Comparison of ENCODE assay signal across 15 cellular contexts in genomic region chr17:75340636-75341035, GRCh38. TPM values are rescaled to one million over a fixed set of nuclear protein-coding genes. Genes with fewer than 3 reads are reported as not detected.
DNase-seq lines count a peak whose midpoint lies in the region; ATAC-seq and TF ChIP-seq lines count a peak whose summit lies in the region.
"Had no signal": no experiment of that assay in that cellular context is flagged by ENCODE, and none has a peak within 500 bp of the region (broad histone marks: within the 10 kb centered on the region; RNA-seq: fewer than 3 reads in every experiment).

No MANE protein-coding gene starts in this region.

- no peak overlapping the region for H2AFZ ChIP-seq in GM23248

- in situ Hi-C loops in GM23248 (cut with MboI) = no loop called here

- DNase-seq in CD14-positive monocyte (ENCODE audit: low spot score) = no peak
- DNase-seq in GM23248 = peak; percentile 60
- DNase-seq in activated CD8-positive, alpha-beta T cell treated with anti-CD3 and anti-CD28 coated beads for 36 hours = no peak
- DNase-seq in naive B cell = no peak
- DNase-seq in ureter (ENCODE audit: low spot score) = no peak
- no peak for DNase-seq in glomerular visceral epithelial cell (ENCODE audit: extremely low spot score)
- DNase-seq: activated CD8-positive, alpha-beta memory T cell treated with anti-CD3 and anti-CD28 coated beads, Interleukin-2, amount 50 U/mL, for 48 hours; Caco-2; HFFc6; NCI-H2029 treated with DMSO at 0.1 percent for 48 hours; stimulated activated naive CD4-positive, alpha-beta T cell; T-helper 9 cell had no signal

- no peak overlapping the region for H3K4me3 ChIP-seq in GM23248
- H3K4me3 ChIP-seq: lung had no signal

- H3K4me1 ChIP-seq in GM23248 (ENCODE audit: insufficient read depth) = peaks cover 14% of the 10 kb centered on the region
- H3K4me1 ChIP-seq: Caco-2 had no signal

- H3K4me1 Mint-ChIP-seq in CD14-positive monocyte (peaks cover 86% of the 10 kb centered on the region), naive B cell (peaks cover 59 to 93% (median 89%) of the 10 kb centered on the region in 3 donors)
- peaks cover 81% of the 10 kb centered on the region for H3K4me1 Mint-ChIP-seq in activated CD8-positive, alpha-beta T cell treated with anti-CD3 and anti-CD28 coated beads for 36 hours (ENCODE audit: low read depth)

- H3K27ac ChIP-seq in GM23248 = no peak overlapping the region

- no peaks in the 10 kb centered on the region for H3K36me3 ChIP-seq in GM23248 (ENCODE audit: low read depth)

- H3K36me3 Mint-ChIP-seq in CD14-positive monocyte = peaks cover 9 to 21% of the 10 kb centered on the region in 2 donors
- H3K36me3 Mint-ChIP-seq in activated CD8-positive, alpha-beta T cell treated with anti-CD3 and anti-CD28 coated beads for 36 hours (ENCODE audit: low read depth) = peaks cover 12% of the 10 kb centered on the region
- peaks cover 0 to 16% of the 10 kb centered on the region in 2 donors for H3K36me3 Mint-ChIP-seq in naive B cell

- no peak overlapping the region for H3K9ac ChIP-seq in GM23248

- no peaks in the 10 kb centered on the region for H3K27me3 ChIP-seq in GM23248 (replicated peaks; ENCODE audit: insufficient read depth)

- POLR2A ChIA-PET in activated CD8-positive, alpha-beta T cell treated with anti-CD3 and anti-CD28 coated beads for 36 hours (lab: Charles Lee) = interaction anchor here (0.7 to 0.8 kb wide), 2 partner anchors 39 to 293 kb away, joined by 3 read pairs; no protein-coding TSS in a partner anchor

- ATAC-seq in activated CD8-positive, alpha-beta T cell treated with anti-CD3 and anti-CD28 coated beads for 36 hours = no peak
- ATAC-seq in naive B cell (ENCODE audit: low read depth in 2 of 2) (no peak), GM21526 (IDR thresholded peaks at IDR 0.05; ENCODE audit: low FRiP score, unreplicated experiment) (no peak), GM18873 (IDR thresholded peaks at IDR 0.05; ENCODE audit: low FRiP score, unreplicated experiment) (no peak)

- H3K4me3 Mint-ChIP-seq in CD14-positive monocyte (no peak overlapping the region), naive B cell (peak overlapping the region; percentile 3 to 85 (median 56))
- no peak overlapping the region for H3K4me3 Mint-ChIP-seq in activated CD8-positive, alpha-beta T cell treated with anti-CD3 and anti-CD28 coated beads for 36 hours
- H3K4me3 Mint-ChIP-seq: HFFc6 had no signal

- no peak for TF ChIP-seq CTCF in CD14-positive monocyte (IDR thresholded peaks at IDR 0.05)
- no peak for TF ChIP-seq CTCF in activated CD8-positive, alpha-beta T cell treated with anti-CD3 and anti-CD28 coated beads for 36 hours (IDR thresholded peaks at IDR 0.05)

- H3K27ac Mint-ChIP-seq in CD14-positive monocyte (peak overlapping the region in 4 of 7 donors; percentile 41 to 91 (median 49)), naive B cell (peak overlapping the region; percentile 84 to 98 (median 92))
- H3K27ac Mint-ChIP-seq in activated CD8-positive, alpha-beta T cell treated with anti-CD3 and anti-CD28 coated beads for 36 hours = peak overlapping the region; percentile 11
- H3K27ac Mint-ChIP-seq: HFFc6 had no signal

- H3K79me2 ChIP-seq in GM23248 (ENCODE audit: insufficient read depth) = peaks cover 93% of the 10 kb centered on the region

- peaks cover 27% of the 10 kb centered on the region; the same call in 1 of the 2 replicates for H4K20me1 ChIP-seq in GM23248 (ENCODE audit: insufficient read depth)

- peaks cover 0 to 2% (median 0%) of the 10 kb centered on the region in 3 donors for H3K27me3 Mint-ChIP-seq in CD14-positive monocyte (ENCODE audit: low read depth in 3 of 3)
- H3K27me3 Mint-ChIP-seq in activated CD8-positive, alpha-beta T cell treated with anti-CD3 and anti-CD28 coated beads for 36 hours = no peaks in the 10 kb centered on the region
- no peaks in the 10 kb centered on the region for H3K27me3 Mint-ChIP-seq in naive B cell

- intact Hi-C loops in CD14-positive monocyte (cut with micrococcal nuclease) = loop anchor here in 1 of 2 donors (10.0 kb wide), 1 partner anchor 54 kb away; no protein-coding TSS in a partner anchor
- intact Hi-C loops in activated CD8-positive, alpha-beta T cell treated with anti-CD3 and anti-CD28 coated beads for 36 hours (cut with micrococcal nuclease) = no loop called here

- CTCF ChIA-PET in activated CD8-positive, alpha-beta T cell treated with anti-CD3 and anti-CD28 coated beads for 36 hours (lab: Charles Lee) = interaction anchor here (0.9 to 5.5 kb wide), 8 partner anchors 9 to 413 kb away, joined by 3 to 21 read pairs (median 3); no protein-coding TSS in a partner anchor

- H3F3A ChIP-seq in GM23248 (ENCODE audit: insufficient read depth) = peaks cover 28% of the 10 kb centered on the region

- H3K9me2 ChIP-seq in GM23248 (ENCODE audit: insufficient read depth) = no peaks in the 10 kb centered on the region

- peak overlapping the region; percentile 24 for H3K4me2 ChIP-seq in GM23248 (ENCODE audit: unreplicated experiment)

- 53 to 59% methylated on average over 5 of the region's 5 CpGs for WGBS in GM23248 (ENCODE audit: low coverage in 1 of 2, low lambda C conversion rate in 2 of 2, missing lambda C conversion rate in 2 of 2), 2 experiments

- no peaks in the 10 kb centered on the region for H3K9me3 ChIP-seq in GM23248 (ENCODE audit: low read depth)
- H3K9me3 ChIP-seq: Caco-2 had no signal

- no peaks in the 10 kb centered on the region for H3K9me3 Mint-ChIP-seq in CD14-positive monocyte
- H3K9me3 Mint-ChIP-seq in activated CD8-positive, alpha-beta T cell treated with anti-CD3 and anti-CD28 coated beads for 36 hours = no peaks in the 10 kb centered on the region
- H3K9me3 Mint-ChIP-seq in naive B cell = peaks cover 0 to 1% (median 0%) of the 10 kb centered on the region in 7 donors
- H3K9me3 Mint-ChIP-seq: HFFc6 had no signal

RNA-seq across cellular contexts. Expression of gene SLC25A19, which starts 51.4 kb away (rescaled TPM):
- 10 to 100 TPM; 14.4 to 18.8 TPM for polyA plus RNA-seq in CD14-positive monocyte
- total RNA-seq in GM23248 (2014; rRNA removed; shearing (Covaris generic)) = 6.2 and 16.9 TPM in 2 replicates
- 6.7 and 6.8 TPM in 2 replicates for polyA plus RNA-seq in GM23248 (2016; fragmentation: Nextera tagmentation; extraction: Ambion mirVana)
- 10 to 100 TPM; 55.1 to 55.2 TPM for total RNA-seq in activated CD8-positive, alpha-beta T cell treated with anti-CD3 and anti-CD28 coated beads for 36 hours
- 10 to 100 TPM; 26.1 to 41.8 (median 31.3) TPM for polyA plus RNA-seq in naive B cell (ENCODE audit: low read depth in 6 of 6)
- total RNA-seq in ureter = 8.8 TPM

Comparison
In these comparisons a context has a peak if more than half of its experiments do, and no peak if none do; other contexts are left out.
1. H3K27ac Mint-ChIP-seq: peak in every context shown above with its lines; median percentile 92 in naive B cell; 49 in CD14-positive monocyte; 11 in activated CD8-positive, alpha-beta T cell treated with anti-CD3 and anti-CD28 coated beads for 36 hours.
2. H3K4me3 Mint-ChIP-seq: peak in naive B cell (8 of 8); none in CD14-positive monocyte (0 of 2) and activated CD8-positive, alpha-beta T cell treated with anti-CD3 and anti-CD28 coated beads for 36 hours (single experiment).